Comparison of ENCODE assay signal across 31 cellular contexts in the genomic region with DNA sequence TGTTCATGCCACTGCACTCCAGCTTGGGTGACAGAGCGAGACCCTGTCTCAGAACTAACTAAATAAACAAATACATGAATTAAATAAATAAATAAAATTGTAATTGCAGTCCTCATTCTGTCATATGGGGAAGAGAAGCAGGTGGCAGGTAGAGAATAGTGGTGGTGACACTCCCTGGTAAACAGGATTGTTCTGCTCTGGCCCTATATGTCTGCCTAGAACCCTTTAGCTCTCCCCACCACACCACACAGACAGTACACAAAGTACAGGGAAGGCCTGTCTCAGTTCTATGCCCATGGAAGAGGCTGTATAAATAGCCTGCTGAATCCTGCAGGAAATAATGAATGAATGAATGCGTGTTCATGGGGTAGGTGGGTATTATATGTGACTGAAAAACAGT.
A peak's percentile ranks its signal among the peaks of the same experiment; 100 is the strongest.
DNase-seq lines count a peak whose midpoint lies in the region; ATAC-seq and TF ChIP-seq lines count a peak whose summit lies in the region.
"Had no signal": no experiment of that assay in that cellular context is flagged by ENCODE, and none has a peak within 500 bp of the region (broad histone marks: within the 10 kb centered on the region; RNA-seq: fewer than 3 reads in every experiment).

No MANE protein-coding gene starts in this region.

- no peak overlapping the region for H3K4me3 Mint-ChIP-seq in neural crest cell
- H3K4me3 Mint-ChIP-seq: B cell; CD14-positive monocyte; CD4-positive, alpha-beta memory T cell; CD4-positive, alpha-beta T cell; CD4-positive, CD25-positive, alpha-beta regulatory T cell; CD8-positive, alpha-beta memory T cell; CD8-positive, alpha-beta T cell had no signal

- no peak overlapping the region for H3K4me3 ChIP-seq in mucosa of descending colon
- H3K4me3 ChIP-seq: A549; BLaER1; BLaER1 treated with 17β-estradiol and CSF1 and Interleukin-3, amounts not matched to agents 10 nM and 100 nM had no signal

- DNase-seq in left colon (no peak), mucosa of descending colon (no peak), neural crest cell (ENCODE audit: low read depth, low spot score) (no peak), epidermal melanocyte (ENCODE audit: insufficient read length, low spot score) (no peak)
- DNase-seq in activated naive CD4-positive, alpha-beta T cell treated with anti-CD3 and anti-CD28 coated beads, Interleukin-2, amount 50 U/mL, for 72 hours (ENCODE audit: low spot score in 2 of 2), result no peak
- DNase-seq: 8988T; ACHN; AML-193; BE2C; C1 segment of cervical spinal cord; Caco-2; Calu3; CD4-positive, alpha-beta memory T cell; CD4-positive, alpha-beta T cell; CD4-positive, CD25-positive, alpha-beta regulatory T cell; CD8-positive, alpha-beta memory T cell; CD8-positive, alpha-beta T cell; COR-L47; DMS 273 treated with DMSO at 0.1 percent for 48 hours; DMS153; DMS53; DMS79; DMS79 treated with DMSO at 0.1 percent for 48 hours; DND-41; EL had no signal

- H3K4me1 Mint-ChIP-seq in neural crest cell, result peaks cover 42% of the 10 kb centered on the region
- H3K4me1 Mint-ChIP-seq: B cell; CD14-positive monocyte; CD4-positive, CD25-positive, alpha-beta regulatory T cell; CD8-positive, alpha-beta memory T cell had no signal

- H3K4me1 ChIP-seq in mucosa of descending colon (ENCODE audit: low read depth), result no peaks in the 10 kb centered on the region
- H3K4me1 ChIP-seq: A549, Caco-2 had no signal

- H3K27ac Mint-ChIP-seq in neural crest cell (ENCODE audit: unreplicated experiment), result peak overlapping the region; percentile 38
- H3K27ac Mint-ChIP-seq in activated naive CD4-positive, alpha-beta T cell treated with anti-CD3 and anti-CD28 coated beads, Interleukin-2, amount 50 U/mL, for 72 hours, result no peak overlapping the region
- H3K27ac Mint-ChIP-seq: B cell; CD14-positive monocyte; CD4-positive, alpha-beta memory T cell; CD4-positive, alpha-beta T cell; CD4-positive, CD25-positive, alpha-beta regulatory T cell; CD8-positive, alpha-beta memory T cell; CD8-positive, alpha-beta T cell had no signal

- no peak for TF ChIP-seq CTCF in mucosa of descending colon (IDR thresholded peaks at IDR 0.05)
- no peak for TF ChIP-seq CTCF in neural crest cell (conservative IDR thresholded peaks at IDR 0.05)

- no peaks in the 10 kb centered on the region for H3K9me3 ChIP-seq in mucosa of descending colon
- H3K9me3 ChIP-seq: A549, BE2C, Caco-2 had no signal

- ATAC-seq in left colon, result peak; percentile 84
- ATAC-seq in mucosa of descending colon, result peak; percentile 71
- ATAC-seq in GM21526 (IDR thresholded peaks at IDR 0.05; ENCODE audit: low FRiP score, unreplicated experiment), result no peak
- ATAC-seq in activated naive CD4-positive, alpha-beta T cell treated with anti-CD3 and anti-CD28 coated beads, Interleukin-2, amount 50 U/mL, for 72 hours, result no peak
- ATAC-seq: A549; CD8-positive, alpha-beta T cell had no signal

- peaks cover 13% of the 10 kb centered on the region for H3K9me3 Mint-ChIP-seq in neural crest cell
- H3K9me3 Mint-ChIP-seq in activated naive CD4-positive, alpha-beta T cell treated with anti-CD3 and anti-CD28 coated beads, Interleukin-2, amount 50 U/mL, for 72 hours, result no peaks in the 10 kb centered on the region
- H3K9me3 Mint-ChIP-seq: CD4-positive, alpha-beta memory T cell; CD4-positive, alpha-beta T cell; CD8-positive, alpha-beta memory T cell; CD8-positive, alpha-beta T cell had no signal

- peaks cover 23% of the 10 kb centered on the region for H3K36me3 Mint-ChIP-seq in neural crest cell (ENCODE audit: low read depth)
- H3K36me3 Mint-ChIP-seq in activated naive CD4-positive, alpha-beta T cell treated with anti-CD3 and anti-CD28 coated beads, Interleukin-2, amount 50 U/mL, for 72 hours, result no peaks in the 10 kb centered on the region
- H3K36me3 Mint-ChIP-seq: CD14-positive monocyte; CD4-positive, alpha-beta memory T cell; CD4-positive, CD25-positive, alpha-beta regulatory T cell; CD8-positive, alpha-beta memory T cell; CD8-positive, alpha-beta T cell had no signal

- no peaks in the 10 kb centered on the region for H3K36me3 ChIP-seq in mucosa of descending colon (ENCODE audit: low read depth)

- intact Hi-C loops in left colon (cut with DNase I, micrococcal nuclease) (no loop called here), mucosa of descending colon (cut with DNase I, micrococcal nuclease) (no loop called here)

- H3K27me3 Mint-ChIP-seq in neural crest cell (ENCODE audit: low read depth), result no peaks in the 10 kb centered on the region

Comparison
In these comparisons a context has a peak if more than half of its experiments do, and no peak if none do; other contexts are left out.
1. ATAC-seq: peak in left colon (single experiment) and mucosa of descending colon (single experiment); none in GM21526 (single experiment) and activated naive CD4-positive, alpha-beta T cell treated with anti-CD3 and anti-CD28 coated beads, Interleukin-2, amount 50 U/mL, for 72 hours (0 of 2).